In genomic region chr7:155942226-155942950, GRCh38 we compare ENCODE assay signal across 28 cellular contexts.
"Had no signal": no experiment of that assay in that cellular context is flagged by ENCODE, and none has a peak within 500 bp of the region (broad histone marks: within the 10 kb centered on the region; RNA-seq: fewer than 3 reads in every experiment).

No MANE protein-coding gene starts in this region.

- H3K27me3 ChIP-seq: cardiac muscle cell, Peyer's patch had no signal

- ATAC-seq: activated CD4-positive, CD25-positive, alpha-beta regulatory T cell treated with anti-CD3 and anti-CD28 coated beads, Interleukin-2, amount 50 U/mL, for 24 hours; activated CD8-positive, alpha-beta memory T cell treated with anti-CD3 and anti-CD28 coated beads, Interleukin-2, amount 10 ng/mL, durations not matched to agents 7 days and 5 days; activated CD8-positive, alpha-beta T cell treated with anti-CD3 and anti-CD28 coated beads, Interleukin-2, amount 10 ng/mL, durations not matched to agents 7 days and 5 days; activated T-cell treated with anti-CD3 and anti-CD28 coated beads, Interleukin-2, amount 50 U/mL, for 4 hours had no signal

- H3K4me1 Mint-ChIP-seq: activated CD8-positive, alpha-beta memory T cell treated with anti-CD3 and anti-CD28 coated beads, Interleukin-2, amount 10 ng/mL, durations not matched to agents 7 days and 5 days; brain had no signal

- H3K4me1 ChIP-seq: Peyer's patch, SJSA1 had no signal

- H3K4me3 Mint-ChIP-seq: activated CD8-positive, alpha-beta memory T cell treated with anti-CD3 and anti-CD28 coated beads, Interleukin-2, amount 10 ng/mL, durations not matched to agents 7 days and 5 days; activated CD8-positive, alpha-beta T cell treated with anti-CD3 and anti-CD28 coated beads, Interleukin-2, amount 10 ng/mL, durations not matched to agents 7 days and 5 days; activated naive CD4-positive, alpha-beta T cell treated with anti-CD3 and anti-CD28 coated beads for 36 hours; activated naive CD8-positive, alpha-beta T cell; activated T-cell treated with anti-CD3 and anti-CD28 coated beads, Interleukin-2, amount 50 U/mL, for 4 hours; brain; T-helper 1 cell treated with Interleukin-12 subunit alpha and Interleukin-12 subunit beta and Interleukin-4 antibody, amounts not matched to agents 30 μg/mL and 1 μg/mL, for 36 hours had no signal

- H3K36me3 ChIP-seq: cardiac muscle cell, Peyer's patch, SJSA1 had no signal

- H3K9me3 ChIP-seq: Peyer's patch had no signal

- H3K27ac Mint-ChIP-seq: activated CD8-positive, alpha-beta memory T cell treated with anti-CD3 and anti-CD28 coated beads, Interleukin-2, amount 10 ng/mL, durations not matched to agents 7 days and 5 days; activated CD8-positive, alpha-beta T cell treated with anti-CD3 and anti-CD28 coated beads, Interleukin-2, amount 10 ng/mL, durations not matched to agents 7 days and 5 days; activated naive CD4-positive, alpha-beta T cell treated with anti-CD3 and anti-CD28 coated beads for 36 hours; activated naive CD8-positive, alpha-beta T cell; brain; T-helper 1 cell treated with Interleukin-12 subunit alpha and Interleukin-12 subunit beta and Interleukin-4 antibody, amounts not matched to agents 30 μg/mL and 1 μg/mL, for 36 hours had no signal

- H3K27me3 Mint-ChIP-seq: activated CD8-positive, alpha-beta memory T cell treated with anti-CD3 and anti-CD28 coated beads, Interleukin-2, amount 10 ng/mL, durations not matched to agents 7 days and 5 days had no signal

- DNase-seq: activated CD4-positive, alpha-beta T cell treated with anti-CD3 and anti-CD28 coated beads for 4 hours; activated CD4-positive, alpha-beta T cell treated with anti-CD3 and anti-CD28 coated beads, Interleukin-2, amount 50 U/mL, for 4 hours; activated CD8-positive, alpha-beta memory T cell treated with anti-CD3 and anti-CD28 coated beads, Interleukin-2, amount 10 ng/mL, durations not matched to agents 7 days and 5 days; activated CD8-positive, alpha-beta T cell treated with anti-CD3 and anti-CD28 coated beads, Interleukin-2, amount 10 ng/mL, durations not matched to agents 7 days and 5 days; activated gamma-delta T cell; activated naive CD4-positive, alpha-beta T cell treated with anti-CD3 and anti-CD28 coated beads for 36 hours; activated T-cell treated with anti-CD3 and anti-CD28 coated beads, Interleukin-2, amount 50 U/mL, for 4 hours; amygdala; IMR-90; KBM-7; NCI-H1092; NCI-H2029; NCI-H2107; NCI-H2171 treated with DMSO at 0.1 percent for 48 hours; NCI-H345; NCI-H510A; NCI-H526 treated with DMSO at 0.1 percent for 48 hours; NK-92 treated with Interleukin-12 subunit alpha and Interleukin-12 subunit beta, amount 100 ng/mL, for 24 hours; Peyer's patch; SHP77; SW 1271 had no signal

- H3K36me3 Mint-ChIP-seq: activated CD8-positive, alpha-beta memory T cell treated with anti-CD3 and anti-CD28 coated beads, Interleukin-2, amount 10 ng/mL, durations not matched to agents 7 days and 5 days; activated naive CD8-positive, alpha-beta T cell; brain had no signal

- H3K4me3 ChIP-seq: cardiac muscle cell, Peyer's patch, SJSA1 had no signal

- H3K27ac ChIP-seq: cardiac muscle cell, Peyer's patch, RWPE1, SJSA1 had no signal
